Comparison of ENCODE assay signal across 8 cellular contexts in genomic region chr10:72224191-72224590, GRCh38. TPM values are rescaled to one million over a fixed set of nuclear protein-coding genes. Genes with fewer than 3 reads are reported as not detected.
DNase-seq lines count a peak whose midpoint lies in the region; ATAC-seq and TF ChIP-seq lines count a peak whose summit lies in the region.
"Not testable (repeated sequence)": the region's sequence is repeated elsewhere in the genome, so short reads cannot be mapped to it uniquely, and the experiment has no call there.

No MANE protein-coding gene starts in this region.

- H4K20me1 ChIP-seq in DOHH2 (ENCODE audit: control insufficient read depth, insufficient read depth, low read depth, low read length): not testable (repeated sequence)

- H3K36me3 ChIP-seq in DOHH2 (ENCODE audit: control insufficient read depth, low read length) (peaks cover 59% of the 10 kb centered on the region), right lobe of liver (peaks cover 0 to 16% (median 4%) of the 10 kb centered on the region in 4 donors), neutrophil (peaks cover 33% of the 10 kb centered on the region)
- H3K36me3 ChIP-seq in uterus: not testable (repeated sequence)

- DNase-seq in activated CD4-positive, alpha-beta T cell treated with anti-CD3 and anti-CD28 coated beads, Interleukin-2, amount 10 ng/mL, durations not matched to agents 24 days and 14 days; activated naive CD4-positive, alpha-beta T cell treated with anti-CD3 and anti-CD28 coated beads, Interleukin-2, amount 50 U/mL, for 72 hours (ENCODE audit: low spot score in 2 of 2); stimulated activated naive B cell treated with anti-CD40 and anti-IgM and Interleukin-4, amounts not matched to agents 10 μg/mL and 1 μg/mL and 100 μg/mL, for 72 hours; uterus: not testable (repeated sequence)
- DNase-seq in coronary artery (ENCODE audit: low spot score): peak; percentile 38
- peak in 1 of 3 donors; percentile 16 for DNase-seq in right lobe of liver

- H3K9me3 ChIP-seq in DOHH2 (ENCODE audit: control insufficient read depth, insufficient read depth, low read length); right lobe of liver; neutrophil; uterus: not testable (repeated sequence)

- peaks cover 16% of the 10 kb centered on the region for H3F3A ChIP-seq in DOHH2 (ENCODE audit: control insufficient read depth, insufficient read depth)

- H3K36me3 Mint-ChIP-seq in activated CD4-positive, alpha-beta T cell treated with anti-CD3 and anti-CD28 coated beads, Interleukin-2, amount 10 ng/mL, durations not matched to agents 24 days and 14 days (ENCODE audit: low read depth): peaks cover 25% of the 10 kb centered on the region
- peaks cover 0 to 25% of the 10 kb centered on the region in 2 donors for H3K36me3 Mint-ChIP-seq in activated naive CD4-positive, alpha-beta T cell treated with anti-CD3 and anti-CD28 coated beads, Interleukin-2, amount 50 U/mL, for 72 hours
- peaks cover 16 to 29% of the 10 kb centered on the region in 2 donors for H3K36me3 Mint-ChIP-seq in stimulated activated naive B cell treated with anti-CD40 and anti-IgM and Interleukin-4, amounts not matched to agents 10 μg/mL and 1 μg/mL and 100 μg/mL, for 72 hours

- TF ChIP-seq POLR2A in right lobe of liver (IDR thresholded peaks at IDR 0.05); uterus (IDR thresholded peaks at IDR 0.05): not testable (repeated sequence)

- not testable (repeated sequence) for ATAC-seq in activated naive CD4-positive, alpha-beta T cell treated with anti-CD3 and anti-CD28 coated beads, Interleukin-2, amount 50 U/mL, for 72 hours; right lobe of liver; stimulated activated naive B cell treated with anti-CD40 and anti-IgM and Interleukin-4, amounts not matched to agents 10 μg/mL and 1 μg/mL and 100 μg/mL, for 72 hours (replicated peaks)

- WGBS in right lobe of liver (ENCODE audit: insufficient coverage, low coverage, low lambda C conversion rate, missing lambda C conversion rate): 98% methylated on average over 4 of the region's 6 CpGs

- H3K4me3 ChIP-seq in DOHH2 (ENCODE audit: low read length); coronary artery; right lobe of liver; neutrophil (ENCODE audit: low read depth in 1 of 2, low read length in 1 of 2); uterus: not testable (repeated sequence)

- TF ChIP-seq CTCF in DOHH2 (IDR thresholded peaks at IDR 0.05; ENCODE audit: low read depth, low read length, poor library complexity, severe bottlenecking); coronary artery (IDR thresholded peaks at IDR 0.05); right lobe of liver (IDR thresholded peaks at IDR 0.05); neutrophil (IDR thresholded peaks at IDR 0.05); uterus (IDR thresholded peaks at IDR 0.05): not testable (repeated sequence)

- H3K27ac Mint-ChIP-seq in activated CD4-positive, alpha-beta T cell treated with anti-CD3 and anti-CD28 coated beads, Interleukin-2, amount 10 ng/mL, durations not matched to agents 24 days and 14 days: peak overlapping the region; percentile 27
- H3K27ac Mint-ChIP-seq in activated naive CD4-positive, alpha-beta T cell treated with anti-CD3 and anti-CD28 coated beads, Interleukin-2, amount 50 U/mL, for 72 hours: peak overlapping the region; percentile 90 to 94
- H3K27ac Mint-ChIP-seq in stimulated activated naive B cell treated with anti-CD40 and anti-IgM and Interleukin-4, amounts not matched to agents 10 μg/mL and 1 μg/mL and 100 μg/mL, for 72 hours: peak overlapping the region; percentile 80

- not testable (repeated sequence) for H3K27me3 Mint-ChIP-seq in activated CD4-positive, alpha-beta T cell treated with anti-CD3 and anti-CD28 coated beads, Interleukin-2, amount 10 ng/mL, durations not matched to agents 24 days and 14 days; stimulated activated naive B cell treated with anti-CD40 and anti-IgM and Interleukin-4, amounts not matched to agents 10 μg/mL and 1 μg/mL and 100 μg/mL, for 72 hours

- not testable (repeated sequence) for H3K4me3 Mint-ChIP-seq in activated CD4-positive, alpha-beta T cell treated with anti-CD3 and anti-CD28 coated beads, Interleukin-2, amount 10 ng/mL, durations not matched to agents 24 days and 14 days
- peak overlapping the region in 1 of 2 donors; percentile 32 for H3K4me3 Mint-ChIP-seq in stimulated activated naive B cell treated with anti-CD40 and anti-IgM and Interleukin-4, amounts not matched to agents 10 μg/mL and 1 μg/mL and 100 μg/mL, for 72 hours

- H3K4me1 ChIP-seq in DOHH2 (ENCODE audit: control insufficient read depth, low read length) (peaks cover 52% of the 10 kb centered on the region), right lobe of liver (peaks cover 0 to 51% (median 8%) of the 10 kb centered on the region in 4 donors), neutrophil (ENCODE audit: control insufficient read depth in 1 of 2, insufficient read depth in 1 of 2, low read depth in 1 of 2, low read length in 1 of 2) (peaks cover 10 to 12% of the 10 kb centered on the region in 2 experiments)
- not testable (repeated sequence) for H3K4me1 ChIP-seq in uterus

- H3K27ac ChIP-seq in DOHH2 (ENCODE audit: low read depth, low read length) (peak overlapping the region; percentile 31), coronary artery (peak overlapping the region; percentile 74 to 77), right lobe of liver (peak overlapping the region; percentile 65 to 74 (median 71)), neutrophil (peak overlapping the region; percentile 51), uterus (peak overlapping the region; percentile 78 to 83)

- peaks cover 28% of the 10 kb centered on the region for H3K4me1 Mint-ChIP-seq in activated CD4-positive, alpha-beta T cell treated with anti-CD3 and anti-CD28 coated beads, Interleukin-2, amount 10 ng/mL, durations not matched to agents 24 days and 14 days
- H3K4me1 Mint-ChIP-seq in stimulated activated naive B cell treated with anti-CD40 and anti-IgM and Interleukin-4, amounts not matched to agents 10 μg/mL and 1 μg/mL and 100 μg/mL, for 72 hours: peaks cover 32 to 58% of the 10 kb centered on the region in 2 donors

- intact Hi-C loops in activated CD4-positive, alpha-beta T cell treated with anti-CD3 and anti-CD28 coated beads, Interleukin-2, amount 10 ng/mL, durations not matched to agents 24 days and 14 days (cut with micrococcal nuclease): loop anchor here (5.0 kb wide), 1 partner anchor 327 kb away; no protein-coding TSS in a partner anchor
- intact Hi-C loops in right lobe of liver (cut with DNase I): loop anchor here in 1 of 2 donors (10.0 kb wide), 1 partner anchor 101 kb away; no protein-coding TSS in a partner anchor
- intact Hi-C loops in uterus (cut with DNase I; ENCODE audit: low total_unique reads): not testable (repeated sequence)

- H3K4me2 ChIP-seq in DOHH2 (ENCODE audit: low read length): not testable (repeated sequence)

- H3K79me2 ChIP-seq in DOHH2 (ENCODE audit: control insufficient read depth, low read length): peaks cover 82% of the 10 kb centered on the region

- H3K9me2 ChIP-seq in DOHH2 (replicated peaks; ENCODE audit: control insufficient read depth, low read length): not testable (repeated sequence)

- not testable (repeated sequence) for H3K9me3 Mint-ChIP-seq in activated CD4-positive, alpha-beta T cell treated with anti-CD3 and anti-CD28 coated beads, Interleukin-2, amount 10 ng/mL, durations not matched to agents 24 days and 14 days; activated naive CD4-positive, alpha-beta T cell treated with anti-CD3 and anti-CD28 coated beads, Interleukin-2, amount 50 U/mL, for 72 hours; stimulated activated naive B cell treated with anti-CD40 and anti-IgM and Interleukin-4, amounts not matched to agents 10 μg/mL and 1 μg/mL and 100 μg/mL, for 72 hours

- H3K27me3 ChIP-seq in DOHH2 (ENCODE audit: control insufficient read depth, low read length); right lobe of liver; neutrophil; uterus: not testable (repeated sequence)

RNA-seq across cellular contexts. Expression of gene ASCC1, which starts 8.1 kb away (rescaled TPM):
- total RNA-seq in activated CD4-positive, alpha-beta T cell treated with anti-CD3 and anti-CD28 coated beads, Interleukin-2, amount 10 ng/mL, durations not matched to agents 24 days and 14 days: 33.6 and 34.1 TPM in 2 replicates
- total RNA-seq in activated naive CD4-positive, alpha-beta T cell treated with anti-CD3 and anti-CD28 coated beads, Interleukin-2, amount 50 U/mL, for 72 hours: 10 to 100 TPM; 65.5 to 87.6 TPM
- total RNA-seq in right lobe of liver (10 to 100 TPM; 12.0 to 26.5 (median 14.5) TPM), uterus (100 to 1,000 TPM in 1 of 4 donors, 10 to 100 TPM in 3; 17.9 to 156 (median 38.4) TPM)

RNA-seq across cellular contexts. Expression of gene ANAPC16, which starts 8.4 kb away (rescaled TPM):
- 73.2 and 74.3 TPM in 2 replicates for total RNA-seq in activated CD4-positive, alpha-beta T cell treated with anti-CD3 and anti-CD28 coated beads, Interleukin-2, amount 10 ng/mL, durations not matched to agents 24 days and 14 days
- 100 to 1,000 TPM in 1 of 2 donors, 10 to 100 TPM in 1; 88.2 to 107 TPM for total RNA-seq in activated naive CD4-positive, alpha-beta T cell treated with anti-CD3 and anti-CD28 coated beads, Interleukin-2, amount 50 U/mL, for 72 hours
- total RNA-seq in right lobe of liver (10 to 100 TPM; 38.6 to 79.2 (median 51.3) TPM), uterus (100 to 1,000 TPM in 2 of 4 donors, 10 to 100 TPM in 2; 83.8 to 144 (median 101) TPM)

RNA-seq across cellular contexts. Expression of gene DDIT4, which starts 49.5 kb away (rescaled TPM):
- total RNA-seq in activated CD4-positive, alpha-beta T cell treated with anti-CD3 and anti-CD28 coated beads, Interleukin-2, amount 10 ng/mL, durations not matched to agents 24 days and 14 days: 260 and 271 TPM in 2 replicates
- 1,000 to 10,000 TPM; 1,025 to 1,076 TPM for total RNA-seq in activated naive CD4-positive, alpha-beta T cell treated with anti-CD3 and anti-CD28 coated beads, Interleukin-2, amount 50 U/mL, for 72 hours
- total RNA-seq in right lobe of liver (100 to 1,000 TPM in 4 of 6 experiments, 10 to 100 TPM in 2; 51.7 to 180 (median 143) TPM), uterus (100 to 1,000 TPM; 118 to 210 (median 145) TPM)

Comparison
In these comparisons a context has a peak if more than half of its experiments do, and no peak if none do; other contexts are left out.
1. H3K27ac Mint-ChIP-seq: peak in every context shown above with its lines; median percentile 92 in activated naive CD4-positive, alpha-beta T cell treated with anti-CD3 and anti-CD28 coated beads, Interleukin-2, amount 50 U/mL, for 72 hours; 80 in stimulated activated naive B cell treated with anti-CD40 and anti-IgM and Interleukin-4, amounts not matched to agents 10 μg/mL and 1 μg/mL and 100 μg/mL, for 72 hours; 27 in activated CD4-positive, alpha-beta T cell treated with anti-CD3 and anti-CD28 coated beads, Interleukin-2, amount 10 ng/mL, durations not matched to agents 24 days and 14 days.